ENCODE assay signal across 19 cellular contexts in genomic region chr2:120759543-120760331, GRCh38. TPM values are rescaled to one million over a fixed set of nuclear protein-coding genes. Genes with fewer than 3 reads are reported as not detected.
DNase-seq lines count a peak whose midpoint lies in the region; ATAC-seq and TF ChIP-seq lines count a peak whose summit lies in the region.
"Had no signal": no experiment of that assay in that cellular context is flagged by ENCODE, and none has a peak within 500 bp of the region (broad histone marks: within the 10 kb centered on the region; RNA-seq: fewer than 3 reads in every experiment).

No MANE protein-coding gene starts in this region.

- 80 to 85% methylated on average over 7 of the region's 7 CpGs for WGBS in sigmoid colon, 2 donors

- no peak overlapping the region for H3K4me3 ChIP-seq in BLaER1 treated with 17β-estradiol and CSF1 and Interleukin-3, amounts not matched to agents 10 nM and 100 nM
- H3K4me3 ChIP-seq in sigmoid colon: no peak overlapping the region
- H3K4me3 ChIP-seq: left lung had no signal

- TF ChIP-seq EP300 in sigmoid colon (IDR thresholded peaks at IDR 0.05): no peak

- POLR2A ChIA-PET in HEK293T (lab: Yijun Ruan, JAX) (interaction anchor here (0.5 to 2.3 kb wide), 3 partner anchors 9 to 22 kb away, joined by 3 to 10 read pairs (median 3); no protein-coding TSS in a partner anchor), RWPE1 (lab: Yijun Ruan, JAX; ENCODE audit: low non-redundant PET) (no interaction called here)

- TF ChIP-seq POLR2A in sigmoid colon (IDR thresholded peaks at IDR 0.05): no peak

- H3K36me3 ChIP-seq in BLaER1 treated with 17β-estradiol and CSF1 and Interleukin-3, amounts not matched to agents 10 nM and 100 nM: no peaks in the 10 kb centered on the region
- no peaks in the 10 kb centered on the region for H3K36me3 ChIP-seq in sigmoid colon
- H3K36me3 ChIP-seq: left lung, neutrophil had no signal

- no peaks in the 10 kb centered on the region for H4K20me1 ChIP-seq in BLaER1 treated with 17β-estradiol and CSF1 and Interleukin-3, amounts not matched to agents 10 nM and 100 nM

- peaks cover 7 to 27% (median 21%) of the 10 kb centered on the region in 10 experiments; a peak in 17 of 20 replicates for H3K4me1 ChIP-seq in BLaER1 treated with 17β-estradiol and CSF1 and Interleukin-3, amounts not matched to agents 10 nM and 100 nM
- peaks cover 0 to 41% (median 30%) of the 10 kb centered on the region in 4 donors for H3K4me1 ChIP-seq in sigmoid colon

- H3K27me3 ChIP-seq in BLaER1 treated with 17β-estradiol and CSF1 and Interleukin-3, amounts not matched to agents 10 nM and 100 nM: no peaks in the 10 kb centered on the region
- no peaks in the 10 kb centered on the region for H3K27me3 ChIP-seq in sigmoid colon

- peaks cover 0 to 3% (median 0%) of the 10 kb centered on the region in 11 experiments; a peak in 1 of 22 replicates for H3K9me3 ChIP-seq in BLaER1 treated with 17β-estradiol and CSF1 and Interleukin-3, amounts not matched to agents 10 nM and 100 nM (replicated peaks in 1 of 11)
- no peaks in the 10 kb centered on the region for H3K9me3 ChIP-seq in sigmoid colon
- H3K9me3 ChIP-seq: left lung, neutrophil had no signal

- no peak for TF ChIP-seq CTCF in HFFc6 (IDR thresholded peaks at IDR 0.05)
- no peak for TF ChIP-seq CTCF in sigmoid colon (IDR thresholded peaks at IDR 0.05)
- no peak for TF ChIP-seq CTCF in RWPE1 (conservative IDR thresholded peaks at IDR 0.05; ENCODE audit: low read depth)

- H3K4me1 Mint-ChIP-seq in HFFc6 (ENCODE audit: low read depth): peaks cover 99% of the 10 kb centered on the region
- H3K4me1 Mint-ChIP-seq: activated B cell treated with CpG ODN at 0.5 μM for 24 hours; activated CD4-positive, alpha-beta memory T cell treated with anti-CD3 and anti-CD28 coated beads, Interleukin-2, amount 10 ng/mL, durations not matched to agents 7 days and 5 days had no signal

- no peak overlapping the region for H3K4me3 Mint-ChIP-seq in HFFc6
- H3K4me3 Mint-ChIP-seq: activated B cell treated with CpG ODN at 0.5 μM for 24 hours; activated CD4-positive, alpha-beta memory T cell treated with anti-CD3 and anti-CD28 coated beads, Interleukin-2, amount 10 ng/mL, durations not matched to agents 7 days and 5 days; activated naive CD4-positive, alpha-beta T cell treated with anti-CD3 and anti-CD28 coated beads for 36 hours had no signal

- intact Hi-C loops in left ventricle myocardium superior (cut with micrococcal nuclease): no loop called here
- intact Hi-C loops in sigmoid colon (cut with DNase I): no loop called here

- H3K9ac ChIP-seq in BLaER1 treated with 17β-estradiol and CSF1 and Interleukin-3, amounts not matched to agents 10 nM and 100 nM: no peak overlapping the region
- H3K9ac ChIP-seq: SK-N-SH had no signal

- H3K27ac Mint-ChIP-seq in HFFc6: peak overlapping the region; percentile 82
- H3K27ac Mint-ChIP-seq: activated B cell treated with CpG ODN at 0.5 μM for 24 hours; activated CD4-positive, alpha-beta memory T cell treated with anti-CD3 and anti-CD28 coated beads, Interleukin-2, amount 10 ng/mL, durations not matched to agents 7 days and 5 days; activated naive CD4-positive, alpha-beta T cell treated with anti-CD3 and anti-CD28 coated beads for 36 hours had no signal

- no peak for ATAC-seq in left ventricle myocardium superior
- ATAC-seq: Panc1 had no signal

- H3K36me3 Mint-ChIP-seq in HFFc6 (ENCODE audit: low read depth): peaks cover 15% of the 10 kb centered on the region

- peak overlapping the region in 7 of 11 experiments; percentile 11 to 48 (median 35); a peak in 10 of 22 replicates for H3K4me2 ChIP-seq in BLaER1 treated with 17β-estradiol and CSF1 and Interleukin-3, amounts not matched to agents 10 nM and 100 nM
- H3K4me2 ChIP-seq: SK-N-SH had no signal

- DNase-seq in HFFc6: no peak
- peak; percentile 13 for DNase-seq in left ventricle myocardium superior
- DNase-seq in sigmoid colon: peak; percentile 44
- no peak for DNase-seq in NCI-H774 (lab: John Stamatoyannopoulos, UW)
- no peak for DNase-seq in HEK293T (ENCODE audit: extremely low spot score)
- no peak for DNase-seq in RWPE1 (ENCODE audit: low spot score)
- DNase-seq: activated B cell treated with CpG ODN at 0.5 μM for 24 hours; activated CD4-positive, alpha-beta memory T cell treated with anti-CD3 and anti-CD28 coated beads, Interleukin-2, amount 10 ng/mL, durations not matched to agents 7 days and 5 days; activated naive CD4-positive, alpha-beta T cell treated with anti-CD3 and anti-CD28 coated beads for 36 hours; activated T-cell treated with anti-CD3 and anti-CD28 coated beads for 4 hours; DMS79 treated with DMSO at 0.1 percent for 48 hours; H7; NCI-H1105; NCI-H2107; SK-N-SH had no signal

- CTCF ChIA-PET in HEK293T (lab: Yijun Ruan, JAX): interaction anchor here (0.8 to 1.1 kb wide), 2 partner anchors 20 to 24 kb away, joined by 3 to 4 read pairs; partner anchors contain the start of gene GLI2
- CTCF ChIA-PET in RWPE1 (lab: Yijun Ruan, JAX): interaction anchor here (0.7 kb wide), 1 partner anchor 335 kb away, joined by 3 read pairs; no protein-coding TSS in a partner anchor

- no peak overlapping the region for H3K27ac ChIP-seq in BLaER1 treated with 17β-estradiol and CSF1 and Interleukin-3, amounts not matched to agents 10 nM and 100 nM
- H3K27ac ChIP-seq in sigmoid colon: peak overlapping the region in 1 of 4 donors; percentile 73
- H3K27ac ChIP-seq in RWPE1: no peak overlapping the region
- H3K27ac ChIP-seq: neutrophil had no signal

- no peaks in the 10 kb centered on the region for H3K9me3 Mint-ChIP-seq in HFFc6
- H3K9me3 Mint-ChIP-seq: activated B cell treated with CpG ODN at 0.5 μM for 24 hours; activated CD4-positive, alpha-beta memory T cell treated with anti-CD3 and anti-CD28 coated beads, Interleukin-2, amount 10 ng/mL, durations not matched to agents 7 days and 5 days; activated naive CD4-positive, alpha-beta T cell treated with anti-CD3 and anti-CD28 coated beads for 36 hours had no signal

- no peaks in the 10 kb centered on the region; the same call in 1 of the 2 replicates for H3K27me3 Mint-ChIP-seq in HFFc6 (ENCODE audit: insufficient read depth)
- H3K27me3 Mint-ChIP-seq: activated B cell treated with CpG ODN at 0.5 μM for 24 hours had no signal

TF ChIP-seq in HEK293T, 16 proteins besides CTCF, POLR2A, EP300 and RAD21:
- no peak for TF ChIP-seq SUZ12 (IDR thresholded peaks at IDR 0.05)
- TF ChIP-seq FOXK2 (IDR thresholded peaks at IDR 0.05): no peak
- no peak for TF ChIP-seq NFRKB (IDR thresholded peaks at IDR 0.05)
- TF ChIP-seq PKNOX1 (IDR thresholded peaks at IDR 0.05): no peak
- TF ChIP-seq SP1 (IDR thresholded peaks at IDR 0.05): no peak
- no peak for TF ChIP-seq FOXA1 (IDR thresholded peaks at IDR 0.05)
- no peak for TF ChIP-seq BHLHE40 (IDR thresholded peaks at IDR 0.05; ENCODE audit: borderline replicate concordance)

RNA-seq across cellular contexts. Expression of gene GLI2, which starts 24.1 kb away (rescaled TPM):
- total RNA-seq in HFFc6 (2021; fragmentation: NEBNext Ultra II Directional; extraction: Animal tissue kit (Norgen Biotek cat#: 25700)): 10 to 100 TPM; 40.2 to 46.1 (median 41.9) TPM
- total RNA-seq in left ventricle myocardium superior (2.1 TPM), sigmoid colon (1 to 10 TPM; 2.1 to 6.4 (median 2.9) TPM)
- polyA plus RNA-seq in sigmoid colon: under 1 TPM; 0.23 to 0.76 (median 0.60) TPM
- total RNA-seq: activated B cell treated with CpG ODN at 0.5 μM for 24 hours; activated naive CD4-positive, alpha-beta T cell treated with anti-CD3 and anti-CD28 coated beads for 36 hours had no signal

Comparison
In these comparisons a context has a peak if more than half of its experiments do, and no peak if none do; other contexts are left out.
1. DNase-seq: peak in left ventricle myocardium superior (single experiment) and sigmoid colon (single experiment); none in HFFc6 (single experiment), NCI-H774 (single experiment), HEK293T (single experiment) and RWPE1 (single experiment).
2. RNA of gene GLI2, which starts 24.1 kb away (total RNA-seq): 40.2 to 46.1 TPM in HFFc6; 2.1 to 6.4 TPM in sigmoid colon and 2.1 TPM in left ventricle myocardium superior (single experiment); every median in the first group is over 4 times any median in the second.